Comparison of ENCODE assay signal across 19 cellular contexts in genomic region chr14:94143711-94144110, GRCh38. TPM values are rescaled to one million over a fixed set of nuclear protein-coding genes. Genes with fewer than 3 reads are reported as not detected.
DNase-seq lines count a peak whose midpoint lies in the region; ATAC-seq and TF ChIP-seq lines count a peak whose summit lies in the region.
"Had no signal": no experiment of that assay in that cellular context is flagged by ENCODE, and none has a peak within 500 bp of the region (broad histone marks: within the 10 kb centered on the region; RNA-seq: fewer than 3 reads in every experiment).

No MANE protein-coding gene starts in this region.

- intact Hi-C loops in left cardiac atrium (cut with DNase I) (no loop called here), esophagus muscularis mucosa (cut with DNase I) (no loop called here), gastrocnemius medialis (cut with DNase I; ENCODE audit: low total_unique reads) (no loop called here)

- H3K27ac ChIP-seq in right atrium auricular region (no peak overlapping the region), esophagus muscularis mucosa (replicated peaks in 1 of 4) (no peak overlapping the region), coronary artery (no peak overlapping the region), gastrocnemius medialis (no peak overlapping the region)
- H3K27ac ChIP-seq: BLaER1, HL-60 had no signal

- H3K36me3 Mint-ChIP-seq in osteocyte (ENCODE audit: unreplicated experiment): no peaks in the 10 kb centered on the region
- no peaks in the 10 kb centered on the region for H3K36me3 Mint-ChIP-seq in immature natural killer cell
- H3K36me3 Mint-ChIP-seq: CD4-positive, CD25-positive, alpha-beta regulatory T cell; CD8-positive, alpha-beta memory T cell had no signal

- ATAC-seq in left cardiac atrium (no peak), gastrocnemius medialis (no peak)

- TF ChIP-seq POLR2A in esophagus muscularis mucosa (IDR thresholded peaks at IDR 0.05; ENCODE audit: low read depth) (no peak), gastrocnemius medialis (IDR thresholded peaks at IDR 0.05) (no peak)

- WGBS in esophagus muscularis mucosa: 90% methylated on average over 3 of the region's 4 CpGs

- H3K4me1 Mint-ChIP-seq in osteocyte (ENCODE audit: unreplicated experiment) (no peaks in the 10 kb centered on the region), immature natural killer cell (no peaks in the 10 kb centered on the region)

- H3K27me3 Mint-ChIP-seq in osteocyte (ENCODE audit: unreplicated experiment): peaks cover 20% of the 10 kb centered on the region
- H3K27me3 Mint-ChIP-seq in immature natural killer cell (ENCODE audit: low read depth in 3 of 3): peaks cover 2 to 3% (median 3%) of the 10 kb centered on the region in 3 donors

- H3K4me1 ChIP-seq in right atrium auricular region (no peaks in the 10 kb centered on the region), esophagus muscularis mucosa (no peaks in the 10 kb centered on the region), gastrocnemius medialis (no peaks in the 10 kb centered on the region)
- H3K4me1 ChIP-seq: BLaER1 had no signal

- H3K4me3 Mint-ChIP-seq in osteocyte (ENCODE audit: unreplicated experiment): no peak overlapping the region
- no peak overlapping the region for H3K4me3 Mint-ChIP-seq in immature natural killer cell
- H3K4me3 Mint-ChIP-seq: CD4-positive, CD25-positive, alpha-beta regulatory T cell; CD8-positive, alpha-beta memory T cell had no signal

- in situ Hi-C loops in gastrocnemius medialis (cut with MboI; ENCODE audit: low sequenced_read_pairs in 4 of 4): no loop called here

- H3K9me3 ChIP-seq in right atrium auricular region (no peaks in the 10 kb centered on the region), esophagus muscularis mucosa (no peaks in the 10 kb centered on the region), gastrocnemius medialis (no peaks in the 10 kb centered on the region)
- H3K9me3 ChIP-seq: BLaER1, HAP-1 had no signal

- no peak for TF ChIP-seq EP300 in esophagus muscularis mucosa (IDR thresholded peaks at IDR 0.05)

- H3K27me3 ChIP-seq in right atrium auricular region: no peaks in the 10 kb centered on the region
- peaks cover 0 to 2% (median 0%) of the 10 kb centered on the region in 4 donors for H3K27me3 ChIP-seq in esophagus muscularis mucosa
- no peaks in the 10 kb centered on the region for H3K27me3 ChIP-seq in gastrocnemius medialis
- H3K27me3 ChIP-seq: BLaER1 had no signal

- no peak for TF ChIP-seq CTCF in right atrium auricular region (IDR thresholded peaks at IDR 0.05)
- no peak for TF ChIP-seq CTCF in esophagus muscularis mucosa (IDR thresholded peaks at IDR 0.05)
- no peak for TF ChIP-seq CTCF in osteocyte (IDR thresholded peaks at IDR 0.05)
- no peak for TF ChIP-seq CTCF in coronary artery (IDR thresholded peaks at IDR 0.05)
- TF ChIP-seq CTCF in gastrocnemius medialis (IDR thresholded peaks at IDR 0.05 in 4 of 5, conservative IDR thresholded peaks at IDR 0.05 in 1 of 5): no peak

- H3K36me3 ChIP-seq in right atrium auricular region (no peaks in the 10 kb centered on the region), esophagus muscularis mucosa (no peaks in the 10 kb centered on the region), gastrocnemius medialis (no peaks in the 10 kb centered on the region)
- H3K36me3 ChIP-seq: BLaER1, HAP-1 had no signal

- H3K9me3 Mint-ChIP-seq in osteocyte (ENCODE audit: unreplicated experiment): no peaks in the 10 kb centered on the region
- H3K9me3 Mint-ChIP-seq in immature natural killer cell: no peaks in the 10 kb centered on the region
- H3K9me3 Mint-ChIP-seq: CD8-positive, alpha-beta memory T cell had no signal

- H3K4me3 ChIP-seq in right atrium auricular region: no peak overlapping the region
- H3K4me3 ChIP-seq in esophagus muscularis mucosa: no peak overlapping the region
- no peak overlapping the region for H3K4me3 ChIP-seq in coronary artery
- no peak overlapping the region for H3K4me3 ChIP-seq in gastrocnemius medialis
- H3K4me3 ChIP-seq: BLaER1, GM12878, HAP-1 had no signal

- H3K27ac Mint-ChIP-seq in osteocyte (ENCODE audit: unreplicated experiment) (no peak overlapping the region), immature natural killer cell (no peak overlapping the region)

- DNase-seq in right atrium auricular region (ENCODE audit: low spot score) (peak; percentile 5), left cardiac atrium (no peak), esophagus muscularis mucosa (ENCODE audit: extremely low spot score) (peak; percentile 70), osteocyte (ENCODE audit: extremely low spot score, unreplicated experiment) (peak; percentile 30), immature natural killer cell (no peak), coronary artery (ENCODE audit: low spot score) (no peak), gastrocnemius medialis (no peak)
- DNase-seq: 8988T; CD8-positive, alpha-beta memory T cell; COR-L47; DMS 273 treated with DMSO at 0.1 percent for 48 hours; DMS53; IMR-90 had no signal

RNA-seq across cellular contexts. Expression of gene IFI27L2, which starts 14.3 kb away (rescaled TPM):
- total RNA-seq in right atrium auricular region (10 to 100 TPM; 42.9 to 85.1 TPM), left cardiac atrium (10 to 100 TPM; 58.7 to 63.3 TPM), esophagus muscularis mucosa (10 to 100 TPM; 38.8 to 83.9 (median 64.7) TPM), osteocyte (42.5 and 44.7 TPM in 2 replicates), gastrocnemius medialis (1 to 10 TPM; 1.1 to 9.1 (median 3.3) TPM)
- polyA plus RNA-seq in immature natural killer cell: 100 to 1,000 TPM in 2 of 3 donors, 10 to 100 TPM in 1; 82.0 to 188 (median 103) TPM

RNA-seq across cellular contexts. Expression of gene PPP4R4, which starts 30.4 kb away (rescaled TPM):
- total RNA-seq in right atrium auricular region: under 1 TPM; 0.22 to 0.75 TPM
- under 1 TPM; 0.18 to 0.29 TPM for total RNA-seq in left cardiac atrium
- under 1 TPM in 3 of 4 donors, not detected in 1; 0.19 to 0.83 (median 0.34) TPM for total RNA-seq in esophagus muscularis mucosa
- total RNA-seq in osteocyte: not detected in 2 replicates
- polyA plus RNA-seq in immature natural killer cell: not detected
- total RNA-seq in gastrocnemius medialis: under 1 TPM in 1 of 4 donors, not detected in 3; 0.13 TPM

RNA-seq across cellular contexts. Expression of gene IFI27, which starts 33.2 kb away (rescaled TPM):
- 100 to 1,000 TPM; 140 to 229 TPM for total RNA-seq in right atrium auricular region
- total RNA-seq in left cardiac atrium: 100 to 1,000 TPM; 138 to 441 TPM
- 100 to 1,000 TPM in 3 of 4 donors, 10 to 100 TPM in 1; 88.0 to 293 (median 180) TPM for total RNA-seq in esophagus muscularis mucosa
- total RNA-seq in osteocyte: 1.5 and 2.6 TPM in 2 replicates
- 1 to 10 TPM in 1 of 3 donors, not detected in 2; 2.8 TPM for polyA plus RNA-seq in immature natural killer cell
- 100 to 1,000 TPM in 3 of 4 donors, 10 to 100 TPM in 1; 65.6 to 179 (median 123) TPM for total RNA-seq in gastrocnemius medialis
- total RNA-seq: G401 had no signal

Comparison
In these comparisons a context has a peak if more than half of its experiments do, and no peak if none do; other contexts are left out.
1. DNase-seq: peak in right atrium auricular region (single experiment), esophagus muscularis mucosa (single experiment) and osteocyte (single experiment); none in left cardiac atrium (single experiment), immature natural killer cell (0 of 3), coronary artery (single experiment) and gastrocnemius medialis (0 of 2).
2. RNA of gene IFI27, which starts 33.2 kb away (total RNA-seq): 138 to 441 TPM in left cardiac atrium, 140 to 229 TPM in right atrium auricular region, 88.0 to 293 TPM in esophagus muscularis mucosa and 65.6 to 179 TPM in gastrocnemius medialis; 1.5 to 2.6 TPM in osteocyte; every median in the first group is over 10 times any median in the second.